In genomic region chr10:18197706-18198105, GRCh38 we compare ENCODE assay signal across 16 cellular contexts. TPM values are rescaled to one million over a fixed set of nuclear protein-coding genes. Genes with fewer than 3 reads are reported as not detected.
"Had no signal": no experiment of that assay in that cellular context is flagged by ENCODE, and none has a peak within 500 bp of the region (broad histone marks: within the 10 kb centered on the region; RNA-seq: fewer than 3 reads in every experiment).

No MANE protein-coding gene starts in this region.

- H3K36me3 ChIP-seq: tibial nerve had no signal

- H3K4me3 ChIP-seq: tibial nerve had no signal

- DNase-seq: activated CD4-positive, alpha-beta T cell treated with anti-CD3 and anti-CD28 coated beads, Interleukin-2, amount 50 U/mL, for 48 hours; activated naive CD4-positive, alpha-beta T cell treated with anti-CD3 and anti-CD28 coated beads for 36 hours; activated T-cell treated with anti-CD3 and anti-CD28 coated beads, Interleukin-2, amount 50 U/mL, for 1 hour; glutamatergic neuron; hypothalamus; mesenchymal stem cell; nephron progenitor cell; SK-N-SH; stimulated activated CD4-positive, alpha-beta T cell treated with anti-CD3 and anti-CD28 coated beads, Interleukin-12 subunit alpha, Interleukin-12 subunit beta, amount 100 ng/mL, for 4 hours; stimulated activated CD4-positive, alpha-beta T cell treated with anti-CD3 and anti-CD28 coated beads, Interleukin-2, amount 100 ng/mL, for 24 hours; T-helper 1 cell; T1000 had no signal

- H3K4me1 Mint-ChIP-seq: nephron progenitor cell; stimulated activated effector memory CD8-positive, alpha-beta T cell treated with anti-CD3 and anti-CD28 coated beads, Interleukin-12 subunit alpha, Interleukin-12 subunit beta, amount 100 ng/mL, for 72 hours had no signal

- H3K9me3 ChIP-seq: SK-N-SH, tibial nerve had no signal

- H3K27ac ChIP-seq: tibial nerve had no signal

- H3K27me3 ChIP-seq: tibial nerve had no signal

- H3K9me3 Mint-ChIP-seq: activated naive CD4-positive, alpha-beta T cell treated with anti-CD3 and anti-CD28 coated beads for 36 hours; activated T-helper 2 cell treated with anti-CD3 and anti-CD28 coated beads, Interferon-gamma antibody, Interleukin-2, Interleukin-4, amounts not matched to agents 10 μg/mL and 5 μg/mL and 100 μg/mL, durations not matched to agents 14 hours and 24 hours and 36 hours; nephron progenitor cell had no signal

- ATAC-seq: esophagus mucosa; stimulated activated effector memory CD8-positive, alpha-beta T cell treated with anti-CD3 and anti-CD28 coated beads, Interleukin-12 subunit alpha, Interleukin-12 subunit beta, amount 100 ng/mL, for 72 hours had no signal

- H3K4me3 Mint-ChIP-seq: activated naive CD4-positive, alpha-beta T cell treated with anti-CD3 and anti-CD28 coated beads for 36 hours; nephron progenitor cell; stimulated activated effector memory CD8-positive, alpha-beta T cell treated with anti-CD3 and anti-CD28 coated beads, Interleukin-12 subunit alpha, Interleukin-12 subunit beta, amount 100 ng/mL, for 72 hours had no signal

- H3K27ac Mint-ChIP-seq: activated naive CD4-positive, alpha-beta T cell treated with anti-CD3 and anti-CD28 coated beads for 36 hours; activated T-helper 2 cell treated with anti-CD3 and anti-CD28 coated beads, Interferon-gamma antibody, Interleukin-2, Interleukin-4, amounts not matched to agents 10 μg/mL and 5 μg/mL and 100 μg/mL, durations not matched to agents 14 hours and 24 hours and 36 hours; stimulated activated effector memory CD8-positive, alpha-beta T cell treated with anti-CD3 and anti-CD28 coated beads, Interleukin-12 subunit alpha, Interleukin-12 subunit beta, amount 100 ng/mL, for 72 hours had no signal

- H3K36me3 Mint-ChIP-seq: stimulated activated effector memory CD8-positive, alpha-beta T cell treated with anti-CD3 and anti-CD28 coated beads, Interleukin-12 subunit alpha, Interleukin-12 subunit beta, amount 100 ng/mL, for 72 hours had no signal

RNA-seq across cellular contexts. Expression of gene CACNB2, which starts 57.5 kb away (rescaled TPM):
- total RNA-seq: activated naive CD4-positive, alpha-beta T cell treated with anti-CD3 and anti-CD28 coated beads for 36 hours had no signal
